In genomic region chr9:127128341-127129072, GRCh38 we compare ENCODE assay signal across 10 cellular contexts. TPM values are rescaled to one million over a fixed set of nuclear protein-coding genes. Genes with fewer than 3 reads are reported as not detected.
DNase-seq lines count a peak whose midpoint lies in the region; ATAC-seq and TF ChIP-seq lines count a peak whose summit lies in the region.
"Had no signal": no experiment of that assay in that cellular context is flagged by ENCODE, and none has a peak within 500 bp of the region (broad histone marks: within the 10 kb centered on the region; RNA-seq: fewer than 3 reads in every experiment).

No MANE protein-coding gene starts in this region.

- ATAC-seq in RWPE2 (ENCODE audit: low read depth) (no peak), gastroesophageal sphincter (peak; percentile 69)
- ATAC-seq: right lobe of liver had no signal

- DNase-seq in CD1c-positive myeloid dendritic cell (ENCODE audit: extremely low spot score) (peak; percentile 4), RWPE2 (ENCODE audit: low spot score) (peak; percentile 33), posterior vena cava (ENCODE audit: low spot score) (peak; percentile 88), NCI-H748 (lab: John Stamatoyannopoulos, UW; ENCODE audit: unreplicated experiment) (no peak), NCI-H1092 (lab: John Stamatoyannopoulos, UW) (no peak), MM.1S (no peak), NCI-H1930 (lab: John Stamatoyannopoulos, UW) (no peak)
- DNase-seq: AML-193, right lobe of liver had no signal

- H3K9me2 ChIP-seq in MM.1S (replicated peaks; ENCODE audit: insufficient read depth, low read length): no peaks in the 10 kb centered on the region

- no peak overlapping the region for H3K4me2 ChIP-seq in MM.1S (ENCODE audit: low read depth, low read length)

- no peak overlapping the region for H3K27ac ChIP-seq in RWPE2 (ENCODE audit: poor library complexity, severe bottlenecking)
- peak overlapping the region in 3 of 4 donors; percentile 48 to 71 (median 66) for H3K27ac ChIP-seq in gastroesophageal sphincter
- no peak overlapping the region for H3K27ac ChIP-seq in MM.1S (ENCODE audit: low read length)
- H3K27ac ChIP-seq: right lobe of liver had no signal

- 64 to 69% methylated on average over 3 of the region's 9 CpGs for WGBS in gastroesophageal sphincter (ENCODE audit: low coverage in 1 of 2), 2 donors

- TF ChIP-seq POLR2A in gastroesophageal sphincter (IDR thresholded peaks at IDR 0.05): no peak

- no peaks in the 10 kb centered on the region for H3K36me3 ChIP-seq in RWPE2 (ENCODE audit: low read depth)
- H3K36me3 ChIP-seq in gastroesophageal sphincter: no peaks in the 10 kb centered on the region
- no peaks in the 10 kb centered on the region for H3K36me3 ChIP-seq in MM.1S (replicated peaks; ENCODE audit: insufficient read depth, low read length)
- H3K36me3 ChIP-seq: right lobe of liver had no signal

- no peaks in the 10 kb centered on the region for H4K20me1 ChIP-seq in MM.1S (ENCODE audit: insufficient read depth, low read length)

- H3K27me3 ChIP-seq in RWPE2 (ENCODE audit: insufficient read depth, poor library complexity, severe bottlenecking) (no peaks in the 10 kb centered on the region), gastroesophageal sphincter (no peaks in the 10 kb centered on the region), MM.1S (replicated peaks; ENCODE audit: insufficient read depth, low read length) (no peaks in the 10 kb centered on the region)
- H3K27me3 ChIP-seq: right lobe of liver had no signal

- H3K9ac ChIP-seq in MM.1S (ENCODE audit: low read length): no peak overlapping the region

- no peaks in the 10 kb centered on the region for H3F3A ChIP-seq in MM.1S (ENCODE audit: insufficient read depth, low read length)

- no peak for TF ChIP-seq EP300 in gastroesophageal sphincter (IDR thresholded peaks at IDR 0.05)

- no peak for TF ChIP-seq CTCF in RWPE2 (IDR thresholded peaks at IDR 0.05; ENCODE audit: poor library complexity, severe bottlenecking)
- no peak for TF ChIP-seq CTCF in gastroesophageal sphincter (IDR thresholded peaks at IDR 0.05)
- TF ChIP-seq CTCF in MM.1S (IDR thresholded peaks at IDR 0.05; ENCODE audit: low read length): no peak

- no peak overlapping the region for H2AFZ ChIP-seq in MM.1S (ENCODE audit: low read length)

- H3K4me3 ChIP-seq in RWPE2 (ENCODE audit: severe bottlenecking) (no peak overlapping the region), gastroesophageal sphincter (no peak overlapping the region), MM.1S (ENCODE audit: low read length) (no peak overlapping the region)
- H3K4me3 ChIP-seq: right lobe of liver had no signal

- H3K4me1 ChIP-seq in RWPE2 (ENCODE audit: insufficient read depth, poor library complexity, severe bottlenecking) (peaks cover 22% of the 10 kb centered on the region), gastroesophageal sphincter (peaks cover 1 to 73% (median 17%) of the 10 kb centered on the region in 3 donors), MM.1S (ENCODE audit: low read length) (no peaks in the 10 kb centered on the region)

- H3K79me2 ChIP-seq in MM.1S (ENCODE audit: low read length): no peaks in the 10 kb centered on the region

- H3K9me3 ChIP-seq in RWPE2 (ENCODE audit: severe bottlenecking) (no peaks in the 10 kb centered on the region), gastroesophageal sphincter (no peaks in the 10 kb centered on the region), MM.1S (replicated peaks; ENCODE audit: insufficient read depth, low read length) (no peaks in the 10 kb centered on the region)
- H3K9me3 ChIP-seq: right lobe of liver had no signal

- intact Hi-C loops in posterior vena cava (cut with DNase I): no loop called here

RNA-seq across cellular contexts. Expression of gene ANGPTL2, which starts 6.1 kb away (rescaled TPM):
- total RNA-seq in gastroesophageal sphincter: 10 to 100 TPM; 36.5 to 52.5 (median 50.8) TPM
- total RNA-seq in posterior vena cava: 10 to 100 TPM; 45.7 to 55.9 TPM

Comparison
In these comparisons a context has a peak if more than half of its experiments do, and no peak if none do; other contexts are left out.
1. DNase-seq: peak in CD1c-positive myeloid dendritic cell (single experiment), RWPE2 (single experiment) and posterior vena cava (single experiment); none in NCI-H748 (single experiment), NCI-H1092 (single experiment), MM.1S (single experiment) and NCI-H1930 (0 of 2).
2. H3K27ac ChIP-seq: peak in gastroesophageal sphincter (3 of 4); none in RWPE2 (single experiment) and MM.1S (single experiment).